8 cellular contexts compared by ENCODE assay signal in the genomic region with DNA sequence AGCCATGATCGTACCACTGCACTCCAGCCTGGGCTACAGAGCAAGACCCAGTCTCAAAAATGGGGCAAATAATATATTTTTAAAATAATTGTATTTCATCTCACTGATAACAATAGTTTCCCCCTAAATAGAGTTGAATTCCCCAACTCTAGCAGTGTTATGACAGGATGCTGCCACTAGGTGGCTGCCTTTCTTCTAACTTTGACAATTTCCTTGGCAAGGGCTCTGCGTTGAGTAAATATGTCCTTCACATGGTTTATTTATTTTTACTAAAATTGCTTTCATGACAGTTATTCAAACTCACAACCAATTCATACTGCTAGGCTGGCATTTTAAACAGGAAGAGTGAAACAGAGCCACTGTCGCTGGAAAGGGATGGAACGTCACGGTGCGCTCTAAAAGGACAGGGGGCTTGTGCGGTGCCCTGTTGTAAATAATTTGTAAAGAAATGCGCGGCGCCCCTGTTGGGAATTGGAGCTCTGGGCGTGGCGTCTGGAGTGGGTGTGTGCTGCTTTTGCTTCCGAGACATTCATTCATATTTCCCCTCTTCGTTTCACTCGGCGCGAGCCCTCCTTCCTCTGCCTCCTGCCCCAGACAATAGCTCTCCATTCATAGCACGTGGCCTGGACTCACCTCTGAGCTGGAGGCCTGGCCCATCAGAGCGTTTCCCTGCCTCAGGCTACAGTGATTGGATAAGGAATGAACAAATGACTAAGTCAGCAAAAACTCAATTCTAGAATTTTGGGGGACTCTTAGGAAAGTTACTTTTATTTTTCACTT. TPM values are rescaled to one million over a fixed set of nuclear protein-coding genes. Genes with fewer than 3 reads are reported as not detected.
DNase-seq lines count a peak whose midpoint lies in the region; ATAC-seq and TF ChIP-seq lines count a peak whose summit lies in the region.

No MANE protein-coding gene starts in this region.

- no peaks in the 10 kb centered on the region for H3K36me3 ChIP-seq in CD8-positive, alpha-beta T cell (ENCODE audit: insufficient read depth, low read length)
- H3K36me3 ChIP-seq in PC-9 (ENCODE audit: low read depth): no peaks in the 10 kb centered on the region
- H3K36me3 ChIP-seq in cardiac muscle cell: no peaks in the 10 kb centered on the region
- H3K36me3 ChIP-seq in rectal smooth muscle tissue (ENCODE audit: control insufficient read depth, insufficient read depth, low read length): no peaks in the 10 kb centered on the region

- H3K9me3 ChIP-seq in CD8-positive, alpha-beta T cell (ENCODE audit: low read length): no peaks in the 10 kb centered on the region
- H3K9me3 ChIP-seq in PC-9 (ENCODE audit: insufficient read depth, low read depth) (no peaks in the 10 kb centered on the region), cardiac muscle cell (ENCODE audit: low read depth) (no peaks in the 10 kb centered on the region)

- intact Hi-C loops in CD8-positive, alpha-beta T cell (cut with DNase I, micrococcal nuclease): loop anchor here in 1 of 2 experiments (2.0 kb wide), 1 partner anchor 1464 kb away; no protein-coding TSS in a partner anchor
- intact Hi-C loops in PC-9 (cut with micrococcal nuclease; ENCODE audit: unreplicated experiment): loop anchor here (10.0 kb wide), 2 partner anchors 268 to 1152 kb away; no protein-coding TSS in a partner anchor
- intact Hi-C loops in activated naive CD4-positive, alpha-beta T cell treated with anti-CD3 and anti-CD28 coated beads for 36 hours (cut with micrococcal nuclease): no loop called here

- H3K27ac Mint-ChIP-seq in CD8-positive, alpha-beta T cell: no peak overlapping the region
- no peak overlapping the region for H3K27ac Mint-ChIP-seq in activated naive CD4-positive, alpha-beta T cell treated with anti-CD3 and anti-CD28 coated beads for 36 hours

- peak; percentile 94 for TF ChIP-seq CTCF in CD8-positive, alpha-beta T cell (IDR thresholded peaks at IDR 0.05)
- peak; percentile 91 for TF ChIP-seq CTCF in PC-9 (conservative IDR thresholded peaks at IDR 0.05)
- TF ChIP-seq CTCF in cardiac muscle cell (IDR thresholded peaks at IDR 0.05; ENCODE audit: low read depth, low read length): peak; percentile 86

- no TSS peak for BruUV-seq in PC-9 (replicated peaks; lab: Mats Ljungman, UMichigan)

- H3K9me3 Mint-ChIP-seq in CD8-positive, alpha-beta T cell: no peaks in the 10 kb centered on the region
- H3K9me3 Mint-ChIP-seq in activated naive CD4-positive, alpha-beta T cell treated with anti-CD3 and anti-CD28 coated beads for 36 hours: no peaks in the 10 kb centered on the region

- no peak overlapping the region for H3K9ac ChIP-seq in rectal smooth muscle tissue (ENCODE audit: low read length)

- no peak overlapping the region for H2AFZ ChIP-seq in PC-9

- H3K27me3 ChIP-seq in CD8-positive, alpha-beta T cell (ENCODE audit: insufficient read depth, low read length): no peaks in the 10 kb centered on the region
- no peaks in the 10 kb centered on the region for H3K27me3 ChIP-seq in PC-9 (ENCODE audit: insufficient read depth, low read depth)
- no peaks in the 10 kb centered on the region for H3K27me3 ChIP-seq in cardiac muscle cell
- H3K27me3 ChIP-seq in rectal smooth muscle tissue (ENCODE audit: control insufficient read depth, insufficient read depth, low read length): peaks cover 2% of the 10 kb centered on the region

- peak; percentile 17 to 65 (median 35) for DNase-seq in CD8-positive, alpha-beta T cell
- DNase-seq in PC-9: peak in 1 of 2 experiments; percentile 39
- DNase-seq in activated naive CD4-positive, alpha-beta T cell treated with anti-CD3 and anti-CD28 coated beads for 36 hours: peak; percentile 67
- peak; percentile 59 to 74 for DNase-seq in cardiac muscle cell (ENCODE audit: low read depth in 1 of 2, low spot score in 1 of 2)

- peaks cover 13% of the 10 kb centered on the region for H3K4me1 Mint-ChIP-seq in CD8-positive, alpha-beta T cell (ENCODE audit: low read depth)
- peaks cover 10% of the 10 kb centered on the region for H3K4me1 Mint-ChIP-seq in activated naive CD4-positive, alpha-beta T cell treated with anti-CD3 and anti-CD28 coated beads for 36 hours (ENCODE audit: low read depth)

- no peaks in the 10 kb centered on the region for H3K36me3 Mint-ChIP-seq in CD8-positive, alpha-beta T cell
- no peaks in the 10 kb centered on the region for H3K36me3 Mint-ChIP-seq in activated naive CD4-positive, alpha-beta T cell treated with anti-CD3 and anti-CD28 coated beads for 36 hours (ENCODE audit: low read depth)

- POLR2A ChIA-PET in CD8-positive, alpha-beta T cell (lab: Charles Lee): no interaction called here
- POLR2A ChIA-PET in PC-9 (lab: Charles Lee; ENCODE audit: unreplicated experiment): interaction anchor here (0.6 kb wide), 1 partner anchor 1622 kb away, joined by 23 read pairs; no protein-coding TSS in a partner anchor

- peaks cover 2% of the 10 kb centered on the region; the same call in 1 of the 2 replicates for H3F3A ChIP-seq in PC-9 (ENCODE audit: insufficient read depth, low read depth)

- H3K4me1 ChIP-seq in CD8-positive, alpha-beta T cell (ENCODE audit: insufficient read depth, low read length): peaks cover 10% of the 10 kb centered on the region
- H3K4me1 ChIP-seq in PC-9 (replicated peaks; ENCODE audit: insufficient read depth): peaks cover 4% of the 10 kb centered on the region
- no peaks in the 10 kb centered on the region for H3K4me1 ChIP-seq in cardiac muscle cell (ENCODE audit: low read depth)
- H3K4me1 ChIP-seq in rectal smooth muscle tissue (ENCODE audit: control insufficient read depth, insufficient read depth, low read length): peaks cover 5% of the 10 kb centered on the region

- peak; percentile 56 for ATAC-seq in CD8-positive, alpha-beta T cell
- ATAC-seq in HG02798 (IDR thresholded peaks at IDR 0.05; ENCODE audit: poor library complexity, unreplicated experiment) (peak; percentile 43), GM21717 (IDR thresholded peaks at IDR 0.05; ENCODE audit: unreplicated experiment) (no peak), HG03565 (IDR thresholded peaks at IDR 0.05; ENCODE audit: unreplicated experiment) (no peak)

- H3K4me3 Mint-ChIP-seq in CD8-positive, alpha-beta T cell: peak overlapping the region; percentile 16
- H3K4me3 Mint-ChIP-seq in activated naive CD4-positive, alpha-beta T cell treated with anti-CD3 and anti-CD28 coated beads for 36 hours: no peak overlapping the region

- peaks cover 7% of the 10 kb centered on the region for H3K27me3 Mint-ChIP-seq in CD8-positive, alpha-beta T cell (ENCODE audit: low read depth)
- H3K27me3 Mint-ChIP-seq in activated naive CD4-positive, alpha-beta T cell treated with anti-CD3 and anti-CD28 coated beads for 36 hours (ENCODE audit: low read depth): peaks cover 16% of the 10 kb centered on the region

- CTCF ChIA-PET in CD8-positive, alpha-beta T cell (lab: Charles Lee): interaction anchor here (0.7 to 3.2 kb wide), 9 partner anchors 10 to 1572 kb away, joined by 3 to 19 read pairs (median 4); no protein-coding TSS in a partner anchor
- CTCF ChIA-PET in PC-9 (lab: Charles Lee): no interaction called here
- CTCF ChIA-PET in activated naive CD4-positive, alpha-beta T cell treated with anti-CD3 and anti-CD28 coated beads for 36 hours (lab: Charles Lee): interaction anchor here (0.6 to 2.0 kb wide), 10 partner anchors 10 to 1583 kb away, joined by 3 to 10 read pairs (median 3); no protein-coding TSS in a partner anchor

- no peak overlapping the region for H3K27ac ChIP-seq in CD8-positive, alpha-beta T cell (ENCODE audit: low read depth, low read length)
- H3K27ac ChIP-seq in PC-9 (no peak overlapping the region), cardiac muscle cell (no peak overlapping the region), rectal smooth muscle tissue (ENCODE audit: low read depth, low read length) (no peak overlapping the region)

- H3K4me2 ChIP-seq in PC-9: no peak overlapping the region

- H3K4me3 ChIP-seq in CD8-positive, alpha-beta T cell (ENCODE audit: low read depth, low read length): no peak overlapping the region
- no peak overlapping the region for H3K4me3 ChIP-seq in PC-9
- H3K4me3 ChIP-seq in cardiac muscle cell: no peak overlapping the region
- peak overlapping the region; percentile 9 for H3K4me3 ChIP-seq in rectal smooth muscle tissue (ENCODE audit: low read length)

- no peaks in the 10 kb centered on the region for H4K20me1 ChIP-seq in PC-9 (ENCODE audit: insufficient read depth)

- H3K79me2 ChIP-seq in PC-9 (ENCODE audit: low read depth): no peaks in the 10 kb centered on the region

- H3K9me2 ChIP-seq in PC-9 (ENCODE audit: insufficient read depth): no peaks in the 10 kb centered on the region

RNA-seq across cellular contexts. Expression of a gene that starts 20.5 kb away (rescaled TPM):
- total RNA-seq in CD8-positive, alpha-beta T cell: 10 to 100 TPM; 73.5 to 82.5 TPM
- 92.3 and 124 TPM in 2 replicates for total RNA-seq in PC-9 (2021)
- total RNA-seq in activated naive CD4-positive, alpha-beta T cell treated with anti-CD3 and anti-CD28 coated beads for 36 hours: 10 to 100 TPM; 65.6 to 74.5 TPM
- total RNA-seq in cardiac muscle cell: 54.3 and 59.3 TPM in 2 replicates
- polyA plus RNA-seq in cardiac muscle cell: 65.0 and 86.8 TPM in 2 replicates

Comparison
In these comparisons a context has a peak if more than half of its experiments do, and no peak if none do; other contexts are left out.
1. ATAC-seq: peak in CD8-positive, alpha-beta T cell (single experiment) and HG02798 (single experiment); none in GM21717 (single experiment) and HG03565 (single experiment).
2. Peak in every context shown above with its lines, with median percentiles within 50 percentile points of each other: CTCF ChIP-seq.